8 cellular contexts compared by ENCODE assay signal in the genomic region with DNA sequence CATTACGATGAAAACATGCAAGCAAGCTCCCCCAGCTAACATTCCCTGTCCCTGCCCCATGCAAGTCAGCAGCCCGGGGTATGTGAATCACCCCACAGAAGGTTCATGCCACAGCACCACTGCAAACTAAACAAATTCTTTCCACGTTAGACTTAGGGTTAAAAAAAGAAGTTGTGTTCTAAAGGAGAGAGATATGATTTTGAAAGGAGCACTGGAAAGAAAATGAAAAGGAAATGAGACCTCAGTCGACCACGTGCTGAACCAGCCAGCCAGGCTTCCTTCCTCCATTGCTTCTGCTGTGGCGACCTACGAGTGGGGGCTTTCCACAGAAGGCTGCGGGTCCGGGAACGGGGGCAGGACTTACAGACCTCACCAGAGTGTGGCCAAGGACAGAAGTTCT. TPM values are rescaled to one million over a fixed set of nuclear protein-coding genes. Genes with fewer than 3 reads are reported as not detected.
DNase-seq lines count a peak whose midpoint lies in the region; ATAC-seq, FAIRE-seq and TF ChIP-seq lines count a peak whose summit lies in the region.

No MANE protein-coding gene starts in this region.

- intact Hi-C loops in colonic mucosa (cut with DNase I): no loop called here
- intact Hi-C loops in psoas muscle (cut with DNase I): no loop called here
- intact Hi-C loops in kidney (cut with DNase I): no loop called here

- H3K9ac ChIP-seq in colonic mucosa (ENCODE audit: low read depth in 2 of 2, low read length in 2 of 2): no peak overlapping the region
- H3K9ac ChIP-seq in kidney (ENCODE audit: low read length in 2 of 2): no peak overlapping the region

- DNase-seq in GM10266 (ENCODE audit: extremely low spot score) (peak; percentile 24), T-helper 22 cell (ENCODE audit: low read depth) (peak; percentile 59), colonic mucosa (peak; percentile 41), psoas muscle (peak in 1 of 2 donors; percentile 23), GF-D8 (lab: John Stamatoyannopoulos, UW) (no peak), kidney (no peak)

- 45 to 63% (median 50%) methylated on average over 10 of the region's 10 CpGs for WGBS in psoas muscle, 3 donors

- H3K4me3 ChIP-seq in colonic mucosa (no peak overlapping the region), psoas muscle (no peak overlapping the region), kidney (ENCODE audit: low read length in 2 of 2) (no peak overlapping the region)

- no peaks in the 10 kb centered on the region for H3K27me3 ChIP-seq in colonic mucosa
- no peaks in the 10 kb centered on the region for H3K27me3 ChIP-seq in psoas muscle (ENCODE audit: insufficient read depth in 3 of 3, low read length in 2 of 3)

- TF ChIP-seq CTCF in GM10266 (IDR thresholded peaks at IDR 0.05; ENCODE audit: control insufficient read depth, insufficient read depth, low read depth, missing control alignments) (no peak), colonic mucosa (IDR thresholded peaks at IDR 0.05) (no peak), psoas muscle (IDR thresholded peaks at IDR 0.05) (no peak), kidney (IDR thresholded peaks at IDR 0.05; ENCODE audit: borderline replicate concordance, extremely low read depth, insufficient read depth) (no peak)

- ATAC-seq in psoas muscle: peak in 3 of 4 donors; percentile 38 to 62 (median 40)
- no peak for ATAC-seq in HG03378 (IDR thresholded peaks at IDR 0.05; ENCODE audit: unreplicated experiment)
- no peak for ATAC-seq in HG02610 (IDR thresholded peaks at IDR 0.05; ENCODE audit: unreplicated experiment)

- H3K4me1 ChIP-seq in colonic mucosa (no peaks in the 10 kb centered on the region), psoas muscle (no peaks in the 10 kb centered on the region), kidney (ENCODE audit: control insufficient read depth in 1 of 2, insufficient read depth in 1 of 2, low read depth in 1 of 2, low read length in 2 of 2) (peaks cover 0 to 4% of the 10 kb centered on the region in 2 donors)

- FAIRE-seq in kidney (lab: Jason Lieb, UNC): no peak

- no peaks in the 10 kb centered on the region for H3K36me3 ChIP-seq in colonic mucosa
- H3K36me3 ChIP-seq in psoas muscle (ENCODE audit: insufficient read depth in 1 of 2, low read depth in 1 of 2): no peaks in the 10 kb centered on the region
- no peaks in the 10 kb centered on the region for H3K36me3 ChIP-seq in kidney (ENCODE audit: control insufficient read depth in 1 of 2, insufficient read depth in 2 of 2, low read length in 2 of 2)

- H3K27ac ChIP-seq in colonic mucosa (peak overlapping the region; percentile 19), psoas muscle (no peak overlapping the region), kidney (ENCODE audit: low read depth in 2 of 2, low read length in 2 of 2) (no peak overlapping the region)

- H3K9me3 ChIP-seq in colonic mucosa (no peaks in the 10 kb centered on the region), psoas muscle (no peaks in the 10 kb centered on the region), kidney (ENCODE audit: control insufficient read depth in 1 of 2, low read length in 2 of 2) (no peaks in the 10 kb centered on the region)

RNA-seq across cellular contexts. Expression of a gene that starts 52.0 kb away (rescaled TPM):
- total RNA-seq in colonic mucosa (1 to 10 TPM; 1.8 to 4.9 TPM), psoas muscle (1 to 10 TPM; 1.1 to 1.6 (median 1.1) TPM), kidney (62.0 TPM)
- polyA plus RNA-seq in psoas muscle (under 1 TPM; 0.34 to 0.62 (median 0.46) TPM), kidney (ENCODE audit: insufficient read depth, low read depth, low replicate concordance) (2.7 TPM)

Comparison
In these comparisons a context has a peak if more than half of its experiments do, and no peak if none do; other contexts are left out.
1. DNase-seq: peak in GM10266 (single experiment), T-helper 22 cell (single experiment) and colonic mucosa (single experiment); none in GF-D8 (single experiment) and kidney (single experiment).
2. ATAC-seq: peak in psoas muscle (3 of 4); none in HG03378 (single experiment) and HG02610 (single experiment).
3. RNA of a gene that starts 52.0 kb away (total RNA-seq): 62.0 TPM in kidney (single experiment); 1.8 to 4.9 TPM in colonic mucosa and 1.1 to 1.6 TPM in psoas muscle; every median in the first group is over 10 times any median in the second.